Comparison of ENCODE assay signal across 6 cellular contexts in genomic region chr7:124432009-124432578, GRCh38.
"Had no signal": no experiment of that assay in that cellular context is flagged by ENCODE, and none has a peak within 500 bp of the region (broad histone marks: within the 10 kb centered on the region; RNA-seq: fewer than 3 reads in every experiment).

No MANE protein-coding gene starts in this region.

- DNase-seq: H9, HCEC 1CT had no signal

- FAIRE-seq: H1, H54, HTR-8/SVneo had no signal

- H2AFZ ChIP-seq: GM23338 had no signal

- H3K4me3 ChIP-seq: GM23338 had no signal

- ATAC-seq: GM23338 had no signal

- H3K4me2 ChIP-seq: GM23338 had no signal
